1 cellular context compared by ENCODE assay signal in genomic region chr7:71497233-71497946, GRCh38.
TF ChIP-seq lines count a peak whose summit lies in the region.

No MANE protein-coding gene starts in this region.

TF ChIP-seq in H1, 55 proteins besides CTCF, POLR2A, EP300 and RAD21:
- no peak for TF ChIP-seq ATF2 (IDR thresholded peaks at IDR 0.05; ENCODE audit: low read length)
- TF ChIP-seq SIN3A (conservative IDR thresholded peaks at IDR 0.05 in 1 of 2, IDR thresholded peaks at IDR 0.05 in 1 of 2; ENCODE audit: low read depth in 1 of 2, low read length in 2 of 2) = no peak
- no peak for TF ChIP-seq RNF2 (IDR thresholded peaks at IDR 0.05; ENCODE audit: borderline replicate concordance, low read depth, low read length, missing control alignments, poor library complexity, severe bottlenecking)
